Comparison of ENCODE assay signal across 10 cellular contexts in the genomic region with DNA sequence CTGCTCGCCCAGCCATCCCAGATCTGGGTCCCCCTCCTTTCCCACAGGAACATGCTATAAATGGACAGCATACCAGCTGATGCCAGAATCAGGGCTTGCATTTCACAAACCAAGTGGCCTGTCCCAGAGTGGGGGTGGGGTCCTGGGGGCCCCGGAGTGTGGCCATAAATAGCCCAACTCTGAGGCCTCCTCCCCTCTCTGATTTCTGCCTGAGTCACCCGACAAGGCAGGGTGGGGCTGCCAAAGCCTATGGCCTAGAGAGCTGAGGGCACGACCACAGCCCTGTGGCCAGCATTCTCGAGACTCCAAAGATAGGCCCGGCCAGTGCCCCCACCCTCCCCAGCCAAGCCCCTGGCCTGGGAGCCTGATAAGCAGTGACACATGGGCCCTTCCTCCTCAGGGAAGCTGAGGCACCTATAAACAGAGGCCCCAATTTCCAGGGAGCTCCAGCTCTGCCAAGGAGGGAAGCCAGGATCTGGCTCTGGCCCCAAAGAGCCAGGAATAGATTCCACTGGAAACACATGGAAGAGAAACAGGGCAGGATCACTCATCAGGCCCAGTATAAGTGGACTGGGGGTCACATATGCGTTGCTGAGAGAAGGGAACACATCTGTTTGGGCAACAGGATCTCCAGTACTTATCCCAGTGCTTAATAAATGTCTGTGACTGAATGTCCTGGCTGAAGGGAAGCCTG. TPM values are rescaled to one million over a fixed set of nuclear protein-coding genes. Genes with fewer than 3 reads are reported as not detected.
DNase-seq lines count a peak whose midpoint lies in the region; ATAC-seq and TF ChIP-seq lines count a peak whose summit lies in the region.
"Had no signal": no experiment of that assay in that cellular context is flagged by ENCODE, and none has a peak within 500 bp of the region (broad histone marks: within the 10 kb centered on the region; RNA-seq: fewer than 3 reads in every experiment).

No MANE protein-coding gene starts in this region.

- H3K18ac ChIP-seq in IMR-90 (ENCODE audit: low read depth, low read length), result peak overlapping the region; percentile 75

- peak overlapping the region; percentile 10; the same call in 1 of the 2 replicates for H3K4me2 ChIP-seq in IMR-90 (ENCODE audit: low read depth, low read length)

- POLR2A ChIA-PET in IMR-90 (lab: Charles Lee; ENCODE audit: unreplicated experiment), result no interaction called here
- POLR2A ChIA-PET in activated CD4-positive, alpha-beta T cell treated with anti-CD3 and anti-CD28 coated beads, Interleukin-2, amount 10 ng/mL, durations not matched to agents 7 days and 5 days (lab: Charles Lee), result no interaction called here

- H3K9me1 ChIP-seq in IMR-90 (ENCODE audit: insufficient read depth, low read length), result peaks cover 13% of the 10 kb centered on the region

- peaks cover 12% of the 10 kb centered on the region for H3K4me1 ChIP-seq in IMR-90 (ENCODE audit: control insufficient read depth, insufficient read depth, low read length)
- H3K4me1 ChIP-seq in lower lobe of right lung, result no peaks in the 10 kb centered on the region
- H3K4me1 ChIP-seq in upper lobe of right lung, result no peaks in the 10 kb centered on the region

- H3K9me3 Mint-ChIP-seq in chondrocyte (ENCODE audit: low read depth), result no peaks in the 10 kb centered on the region
- H3K9me3 Mint-ChIP-seq in activated CD4-positive, alpha-beta T cell treated with anti-CD3 and anti-CD28 coated beads, Interleukin-2, amount 10 ng/mL, durations not matched to agents 7 days and 5 days, result no peaks in the 10 kb centered on the region

- peak; percentile 97 for ATAC-seq in IMR-90 (ENCODE audit: low read depth)
- peak; percentile 9 to 50 for ATAC-seq in lower lobe of right lung
- ATAC-seq in upper lobe of right lung, result peak; percentile 45

- peak overlapping the region; percentile 67 for H3K56ac ChIP-seq in IMR-90 (ENCODE audit: extremely low read depth, insufficient read depth, low read length)

- H3K14ac ChIP-seq in IMR-90 (replicated peaks; ENCODE audit: low read depth, low read length), result peak overlapping the region; percentile 98

- peak overlapping the region; percentile 96 for H3K4ac ChIP-seq in IMR-90 (ENCODE audit: low read depth, low read length)

- WGBS in IMR-90 (ENCODE audit: extremely low coverage in 2 of 2, insufficient read length in 1 of 2), 2 experiments, result 33% methylated on average over 3 of the region's 7 CpGs; no CpG with 5 or more reads in 1 of the 2 experiments

- H3K9me3 ChIP-seq in IMR-90 (ENCODE audit: control insufficient read depth, insufficient read depth, low read length), result no peaks in the 10 kb centered on the region
- no peaks in the 10 kb centered on the region for H3K9me3 ChIP-seq in lower lobe of right lung
- no peaks in the 10 kb centered on the region for H3K9me3 ChIP-seq in upper lobe of right lung

- no peak for TF ChIP-seq RAD21 in IMR-90 (IDR thresholded peaks at IDR 0.05; ENCODE audit: low read length)

- TF ChIP-seq POLR2A in IMR-90 (IDR thresholded peaks at IDR 0.05; ENCODE audit: low read depth, low read length), result no peak

- DNase-seq in IMR-90, result peak; percentile 68
- no peak for DNase-seq in chondrocyte (ENCODE audit: low spot score)
- DNase-seq in lower lobe of right lung, result no peak
- no peak for DNase-seq in upper lobe of right lung
- no peak for DNase-seq in epidermal melanocyte (ENCODE audit: insufficient read length, low spot score)
- DNase-seq in NCI-H510A treated with DMSO at 0.1 percent for 48 hours (lab: John Stamatoyannopoulos, UW), result no peak
- no peak for DNase-seq in activated CD4-positive, alpha-beta T cell treated with anti-CD3 and anti-CD28 coated beads, Interleukin-2, amount 10 ng/mL, durations not matched to agents 7 days and 5 days
- DNase-seq: activated CD4-positive, alpha-beta T cell treated with anti-CD3 and anti-CD28 coated beads, Interleukin-2, amount 50 U/mL, for 48 hours; effector memory CD4-positive, alpha-beta T cell; NCI-H69 had no signal

- H3K9ac ChIP-seq in IMR-90 (ENCODE audit: low read depth, low read length), result peak overlapping the region; percentile 18; the same call in 1 of the 2 replicates

- TF ChIP-seq CTCF in IMR-90 (conservative IDR thresholded peaks at IDR 0.05; ENCODE audit: low read depth, low read length) (no peak), chondrocyte (IDR thresholded peaks at IDR 0.05) (no peak), lower lobe of right lung (IDR thresholded peaks at IDR 0.05) (no peak), upper lobe of right lung (IDR thresholded peaks at IDR 0.05) (no peak)

- H3K4me3 ChIP-seq in IMR-90 (ENCODE audit: insufficient read depth, low read depth, low read length) (no peak overlapping the region), lower lobe of right lung (no peak overlapping the region), upper lobe of right lung (no peak overlapping the region)

- H3K27ac Mint-ChIP-seq in chondrocyte (ENCODE audit: unreplicated experiment), result peak overlapping the region; percentile 85
- H3K27ac Mint-ChIP-seq in activated CD4-positive, alpha-beta T cell treated with anti-CD3 and anti-CD28 coated beads, Interleukin-2, amount 10 ng/mL, durations not matched to agents 7 days and 5 days, result no peak overlapping the region

- BruUV-seq in IMR-90 (replicated peaks; lab: Mats Ljungman, UMichigan), result no TSS peak

- H2BK120ac ChIP-seq in IMR-90 (ENCODE audit: low read depth, low read length), result peak overlapping the region; percentile 97

- H2AK5ac ChIP-seq in IMR-90 (ENCODE audit: low read depth, low read length), result peak overlapping the region; percentile 96

- dilution Hi-C loops in IMR-90 (cut with HindIII; ENCODE audit: low sequenced_read_pairs, unreplicated experiment), result no loop called here

- H4K20me1 ChIP-seq in IMR-90 (ENCODE audit: insufficient read depth, low read length), result no peaks in the 10 kb centered on the region

- in situ Hi-C loops in IMR-90 (cut with MboI; ENCODE audit: low sequenced_read_pairs), result no loop called here

- peak overlapping the region; percentile 48 for H3K27ac ChIP-seq in IMR-90 (ENCODE audit: insufficient read depth, low read length)
- no peak overlapping the region for H3K27ac ChIP-seq in lower lobe of right lung
- H3K27ac ChIP-seq in upper lobe of right lung, result no peak overlapping the region

- H3K27me3 ChIP-seq in IMR-90 (ENCODE audit: control insufficient read depth, insufficient read depth, low read length) (no peaks in the 10 kb centered on the region), lower lobe of right lung (ENCODE audit: low read depth) (no peaks in the 10 kb centered on the region), upper lobe of right lung (no peaks in the 10 kb centered on the region)

- H2BK20ac ChIP-seq in IMR-90 (ENCODE audit: low read depth, low read length), result peak overlapping the region; percentile 91

- peak overlapping the region; percentile 54 for H2BK5ac ChIP-seq in IMR-90 (ENCODE audit: low read depth, low read length, poor library complexity, severe bottlenecking)

- peaks cover 26% of the 10 kb centered on the region for H3K4me1 Mint-ChIP-seq in chondrocyte (ENCODE audit: low read depth)
- H3K4me1 Mint-ChIP-seq in activated CD4-positive, alpha-beta T cell treated with anti-CD3 and anti-CD28 coated beads, Interleukin-2, amount 10 ng/mL, durations not matched to agents 7 days and 5 days, result no peaks in the 10 kb centered on the region

- CTCF ChIA-PET in IMR-90 (lab: Yijun Ruan, JAX), result no interaction called here
- CTCF ChIA-PET in activated CD4-positive, alpha-beta T cell treated with anti-CD3 and anti-CD28 coated beads, Interleukin-2, amount 10 ng/mL, durations not matched to agents 7 days and 5 days (lab: Charles Lee), result no interaction called here

- H4K8ac ChIP-seq in IMR-90 (ENCODE audit: low read depth in 2 of 2, low read length in 2 of 2), result peak overlapping the region; percentile 46 to 96; a peak in 3 of 4 replicates

- peak overlapping the region; percentile 82 for H2AK9ac ChIP-seq in IMR-90 (replicated peaks; ENCODE audit: low read depth, low read length, poor library complexity)

- H4K5ac ChIP-seq in IMR-90 (ENCODE audit: low read depth, low read length), result peak overlapping the region; percentile 75

- intact Hi-C loops in IMR-90 (cut with micrococcal nuclease) (no loop called here), lower lobe of right lung (cut with DNase I) (no loop called here), upper lobe of right lung (cut with DNase I) (no loop called here)

- H2BK15ac ChIP-seq in IMR-90 (ENCODE audit: low read depth, low read length), result peak overlapping the region; percentile 95; the same call in 2 of the 3 replicates

- H4K91ac ChIP-seq in IMR-90 (ENCODE audit: insufficient read depth, low read depth, low read length), result peak overlapping the region; percentile 84

- H2AFZ ChIP-seq in IMR-90 (replicated peaks; ENCODE audit: low read length, poor library complexity), result peak overlapping the region; percentile 86

- peaks cover 2% of the 10 kb centered on the region for H3K36me3 Mint-ChIP-seq in chondrocyte (ENCODE audit: low read depth)
- H3K36me3 Mint-ChIP-seq in activated CD4-positive, alpha-beta T cell treated with anti-CD3 and anti-CD28 coated beads, Interleukin-2, amount 10 ng/mL, durations not matched to agents 7 days and 5 days (ENCODE audit: low read depth), result no peaks in the 10 kb centered on the region

- H3K23ac ChIP-seq in IMR-90 (ENCODE audit: low read depth, low read length), result peak overlapping the region; percentile 74; the same call in 1 of the 2 replicates

- H3K36me3 ChIP-seq in IMR-90 (ENCODE audit: control insufficient read depth, insufficient read depth, low read length) (no peaks in the 10 kb centered on the region), lower lobe of right lung (no peaks in the 10 kb centered on the region), upper lobe of right lung (no peaks in the 10 kb centered on the region)

- no peaks in the 10 kb centered on the region for H3K27me3 Mint-ChIP-seq in chondrocyte (ENCODE audit: low read depth)
- H3K27me3 Mint-ChIP-seq in activated CD4-positive, alpha-beta T cell treated with anti-CD3 and anti-CD28 coated beads, Interleukin-2, amount 10 ng/mL, durations not matched to agents 7 days and 5 days, result no peaks in the 10 kb centered on the region

- H3K4me3 Mint-ChIP-seq in chondrocyte (ENCODE audit: unreplicated experiment), result no peak overlapping the region
- H3K4me3 Mint-ChIP-seq in activated CD4-positive, alpha-beta T cell treated with anti-CD3 and anti-CD28 coated beads, Interleukin-2, amount 10 ng/mL, durations not matched to agents 7 days and 5 days, result no peak overlapping the region

- H3K79me1 ChIP-seq in IMR-90 (ENCODE audit: low read depth in 1 of 2, low read length in 2 of 2), result peaks cover 0 to 7% of the 10 kb centered on the region in 2 experiments; a peak in 1 of 4 replicates

RNA-seq across cellular contexts. Expression of gene SNTA1, which starts 20.3 kb away (rescaled TPM):
- total RNA-seq in IMR-90 (2012; rRNA removed) (13.3 and 15.4 TPM in 2 replicates), chondrocyte (22.3 to 68.1 TPM (median 63.3 TPM) in 3 replicates), lower lobe of right lung (6.7 TPM), upper lobe of right lung (8.6 TPM)
- polyA plus RNA-seq in IMR-90 (2012; rRNA removed), result 10.6 and 12.1 TPM in 2 replicates
- polyA plus RNA-seq in IMR-90 (2012; cell fraction: cytosol; rRNA removed), result 9.5 and 14.6 TPM in 2 replicates
- 5.9 and 10.1 TPM in 2 replicates for polyA plus RNA-seq in IMR-90 (2012; cell fraction: nucleus; rRNA removed; ENCODE audit: low replicate concordance)
- 1 to 10 TPM; 7.8 to 9.5 TPM for total RNA-seq in activated CD4-positive, alpha-beta T cell treated with anti-CD3 and anti-CD28 coated beads, Interleukin-2, amount 10 ng/mL, durations not matched to agents 7 days and 5 days

RNA-seq across cellular contexts. Expression of gene CDK5RAP1, which starts 22.0 kb away (rescaled TPM):
- total RNA-seq in IMR-90 (2012; rRNA removed) (22.2 and 28.1 TPM in 2 replicates), chondrocyte (21.7 to 28.3 TPM (median 26.1 TPM) in 3 replicates), lower lobe of right lung (23.2 TPM), upper lobe of right lung (26.6 TPM)
- 21.7 and 23.9 TPM in 2 replicates for polyA plus RNA-seq in IMR-90 (2012; rRNA removed)
- 12.6 and 19.7 TPM in 2 replicates for polyA plus RNA-seq in IMR-90 (2012; cell fraction: cytosol; rRNA removed)
- 28.7 and 68.1 TPM in 2 replicates for polyA plus RNA-seq in IMR-90 (2012; cell fraction: nucleus; rRNA removed; ENCODE audit: low replicate concordance)
- total RNA-seq in activated CD4-positive, alpha-beta T cell treated with anti-CD3 and anti-CD28 coated beads, Interleukin-2, amount 10 ng/mL, durations not matched to agents 7 days and 5 days, result 10 to 100 TPM; 27.2 to 33.1 TPM

Comparison
In these comparisons a context has a peak if more than half of its experiments do, and no peak if none do; other contexts are left out.
1. ATAC-seq: peak in every context shown above with its lines; median percentile 97 in IMR-90; 45 in upper lobe of right lung; 30 in lower lobe of right lung.